1 cellular context compared by ENCODE assay signal in the genomic region with DNA sequence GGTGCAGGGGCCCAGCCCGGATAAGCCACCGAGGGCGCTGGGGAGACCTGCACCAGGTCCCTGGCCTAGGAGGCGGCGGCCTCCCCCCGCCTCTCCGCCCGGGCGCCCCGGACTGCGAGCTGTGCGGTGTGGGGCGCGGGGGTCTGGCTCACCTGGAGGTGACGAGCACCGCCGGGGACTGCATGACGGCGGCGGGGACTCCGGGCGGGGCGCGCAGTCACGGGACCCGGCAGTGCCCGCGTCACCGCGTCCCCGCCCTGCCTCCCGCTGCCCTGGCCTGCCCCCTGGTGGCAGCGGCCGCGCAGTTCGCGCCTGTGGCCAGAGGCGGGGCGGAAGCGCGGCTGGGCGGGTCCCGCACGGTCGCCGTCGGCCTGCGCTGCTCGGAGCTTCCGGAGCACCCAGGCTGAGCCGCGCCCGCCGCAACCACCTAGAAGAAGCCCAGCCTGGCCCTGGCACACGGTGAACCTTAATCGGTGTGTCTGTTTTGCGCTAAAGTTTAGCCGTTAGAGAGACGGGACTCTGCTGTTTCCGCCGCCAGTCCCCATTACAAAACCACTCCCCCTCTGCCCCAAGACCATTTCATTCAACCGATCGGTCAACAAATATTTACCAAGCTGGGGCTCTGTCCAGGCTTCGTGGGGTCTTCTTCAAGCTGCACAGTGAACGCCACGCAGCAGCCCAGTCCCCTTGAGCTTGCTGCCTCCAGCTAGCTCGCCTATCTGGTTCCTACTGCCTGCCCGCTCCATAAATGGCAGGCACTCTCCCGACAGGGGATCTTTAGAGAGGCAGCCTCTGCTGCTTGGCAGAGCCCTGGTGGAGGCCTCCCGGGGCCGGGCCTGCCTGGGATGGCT.
TF ChIP-seq lines count a peak whose summit lies in the region.

A gene with protein sequence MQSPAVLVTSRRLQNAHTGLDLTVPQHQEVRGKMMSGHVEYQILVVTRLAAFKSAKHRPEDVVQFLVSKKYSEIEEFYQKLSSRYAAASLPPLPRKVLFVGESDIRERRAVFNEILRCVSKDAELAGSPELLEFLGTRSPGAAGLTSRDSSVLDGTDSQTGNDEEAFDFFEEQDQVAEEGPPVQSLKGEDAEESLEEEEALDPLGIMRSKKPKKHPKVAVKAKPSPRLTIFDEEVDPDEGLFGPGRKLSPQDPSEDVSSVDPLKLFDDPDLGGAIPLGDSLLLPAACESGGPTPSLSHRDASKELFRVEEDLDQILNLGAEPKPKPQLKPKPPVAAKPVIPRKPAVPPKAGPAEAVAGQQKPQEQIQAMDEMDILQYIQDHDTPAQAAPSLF (minus strand): TSS at position 219 of the 851 bp plus-strand sequence. CDS start 35 bp downstream, at position 184.

TF ChIP-seq in H1, 55 proteins besides CTCF, POLR2A, EP300 and RAD21:
- TF ChIP-seq TBP (IDR thresholded peaks at IDR 0.05; ENCODE audit: low read depth, low read length) (peak; percentile 39; the same call in 1 of the 2 replicates), BRCA1 (IDR thresholded peaks at IDR 0.05; ENCODE audit: low read depth, low read length) (no peak), POLR2AphosphoS5 (IDR thresholded peaks at IDR 0.05; ENCODE audit: low read depth, low read length) (0 out of 2 replicates have a peak, but pooled peaks have one; percentile 20), PHF8 (conservative IDR thresholded peaks at IDR 0.05; ENCODE audit: low read depth, low read length) (peak; percentile 82), KDM1A (IDR thresholded peaks at IDR 0.05; ENCODE audit: borderline replicate concordance, low read length) (0 out of 2 replicates have a peak, but pooled peaks have one; percentile 26), RFX5 (IDR thresholded peaks at IDR 0.05; ENCODE audit: borderline replicate concordance, low read depth, low read length) (no peak), SP4 (IDR thresholded peaks at IDR 0.05; ENCODE audit: low read length) (no peak), ASH2L (IDR thresholded peaks at IDR 0.05; ENCODE audit: low read length) (peak; percentile 89), KDM5A (IDR thresholded peaks at IDR 0.05; ENCODE audit: low read length) (no peak), TEAD4 (IDR thresholded peaks at IDR 0.05; ENCODE audit: low read depth, low read length) (no peak; the same call in 1 of the 2 replicates), KDM4A (IDR thresholded peaks at IDR 0.05; ENCODE audit: low read depth, low read length, severe bottlenecking) (peak; percentile 92), CREB1 (IDR thresholded peaks at IDR 0.05) (peak; percentile 89), SAP30 (IDR thresholded peaks at IDR 0.05; ENCODE audit: insufficient read depth, insufficient replicate concordance, low read length) (no peak), HDAC2 (IDR thresholded peaks at IDR 0.05; ENCODE audit: borderline replicate concordance in 1 of 2, low read depth in 2 of 2, low read length in 2 of 2) (peak in 1 of 2 experiments; percentile 19; a peak in 1 of 4 replicates), TAF7 (optimal IDR thresholded peaks at IDR 0.05; ENCODE audit: borderline replicate concordance, low read depth, low read length) (peak; percentile 25), SIN3A (conservative IDR thresholded peaks at IDR 0.05 in 1 of 2, IDR thresholded peaks at IDR 0.05 in 1 of 2; ENCODE audit: low read depth in 1 of 2, low read length in 2 of 2) (0 out of 4 replicates have a peak, but pooled peaks of 1 of the 2 experiments have one; percentile 0), ZNF274 (IDR thresholded peaks at IDR 0.05; ENCODE audit: borderline replicate concordance, extremely low read depth, low read length) (no peak), NRF1 (IDR thresholded peaks at IDR 0.05; ENCODE audit: low read depth, low read length) (no peak), NANOG (IDR thresholded peaks at IDR 0.05; ENCODE audit: insufficient read depth, low read depth, low read length, poor library complexity, severe bottlenecking) (no peak), SRF (IDR thresholded peaks at IDR 0.05; ENCODE audit: low read depth, low read length) (peak; percentile 27; the same call in 1 of the 2 replicates), EZH2 (IDR thresholded peaks at IDR 0.05; ENCODE audit: low read depth, low read length, severe bottlenecking) (peak; percentile 25)
- TF ChIP-seq, protein P1, sequence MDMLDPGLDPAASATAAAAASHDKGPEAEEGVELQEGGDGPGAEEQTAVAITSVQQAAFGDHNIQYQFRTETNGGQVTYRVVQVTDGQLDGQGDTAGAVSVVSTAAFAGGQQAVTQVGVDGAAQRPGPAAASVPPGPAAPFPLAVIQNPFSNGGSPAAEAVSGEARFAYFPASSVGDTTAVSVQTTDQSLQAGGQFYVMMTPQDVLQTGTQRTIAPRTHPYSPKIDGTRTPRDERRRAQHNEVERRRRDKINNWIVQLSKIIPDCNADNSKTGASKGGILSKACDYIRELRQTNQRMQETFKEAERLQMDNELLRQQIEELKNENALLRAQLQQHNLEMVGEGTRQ (IDR thresholded peaks at IDR 0.05; ENCODE audit: low read length) = peak; percentile 73
- TF ChIP-seq, protein P2, sequence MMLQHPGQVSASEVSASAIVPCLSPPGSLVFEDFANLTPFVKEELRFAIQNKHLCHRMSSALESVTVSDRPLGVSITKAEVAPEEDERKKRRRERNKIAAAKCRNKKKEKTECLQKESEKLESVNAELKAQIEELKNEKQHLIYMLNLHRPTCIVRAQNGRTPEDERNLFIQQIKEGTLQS (IDR thresholded peaks at IDR 0.05; ENCODE audit: insufficient read depth, low read depth, low read length) = peak; percentile 51; the same call in 1 of the 2 replicates
- TF ChIP-seq, protein P3, sequence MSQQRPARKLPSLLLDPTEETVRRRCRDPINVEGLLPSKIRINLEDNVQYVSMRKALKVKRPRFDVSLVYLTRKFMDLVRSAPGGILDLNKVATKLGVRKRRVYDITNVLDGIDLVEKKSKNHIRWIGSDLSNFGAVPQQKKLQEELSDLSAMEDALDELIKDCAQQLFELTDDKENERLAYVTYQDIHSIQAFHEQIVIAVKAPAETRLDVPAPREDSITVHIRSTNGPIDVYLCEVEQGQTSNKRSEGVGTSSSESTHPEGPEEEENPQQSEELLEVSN (IDR thresholded peaks at IDR 0.05) = no peak; the same call in 1 of the 2 replicates
